ENCODE assay signal across 8 cellular contexts in the genomic region with DNA sequence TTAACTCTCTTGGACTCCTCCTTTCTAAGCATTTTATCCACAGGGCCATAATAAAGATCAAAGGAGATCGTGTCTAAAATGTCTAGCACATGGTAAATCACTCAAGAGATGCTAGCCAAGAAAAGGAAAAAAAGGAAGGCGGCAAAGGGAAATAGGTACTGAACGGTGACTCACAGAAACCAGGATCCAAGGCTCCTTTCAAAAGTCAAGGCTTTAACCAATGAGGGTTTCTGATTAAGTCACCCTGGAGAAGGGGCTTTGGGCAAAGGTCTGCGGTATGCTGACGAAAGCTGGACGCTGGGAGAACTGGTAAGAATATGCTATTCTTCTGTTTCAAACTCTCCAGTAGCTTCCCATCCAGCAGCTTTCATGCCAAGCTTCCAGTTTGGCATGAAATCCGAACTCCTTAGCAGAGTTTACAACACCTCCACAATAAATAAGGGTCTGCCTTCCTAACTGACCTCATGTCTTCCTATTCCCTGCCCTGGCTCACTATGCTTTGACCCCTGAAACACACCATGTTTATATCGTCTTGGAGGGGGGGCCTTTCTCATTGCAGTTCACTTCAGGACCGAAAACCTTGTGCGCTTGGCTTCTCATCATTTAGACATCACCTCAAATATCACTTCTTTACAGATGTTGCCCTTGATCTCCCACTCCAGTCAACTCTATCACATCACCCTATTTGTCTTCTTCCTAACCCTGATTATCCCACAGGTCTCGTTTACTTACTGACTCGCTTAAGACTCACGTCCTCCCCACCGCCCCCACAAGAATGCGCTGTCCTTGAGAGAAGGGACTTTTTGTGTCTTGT. TPM values are rescaled to one million over a fixed set of nuclear protein-coding genes. Genes with fewer than 3 reads are reported as not detected.
DNase-seq lines count a peak whose midpoint lies in the region; ATAC-seq lines count a peak whose summit lies in the region.

No MANE protein-coding gene starts in this region.

- H3K9ac ChIP-seq in Karpas-422 (ENCODE audit: low read length), result peak overlapping the region; percentile 89
- H3K9ac ChIP-seq in mucosa of stomach (ENCODE audit: low read length), result peak overlapping the region; percentile 56

- intact Hi-C loops in activated CD4-positive, alpha-beta T cell treated with anti-CD3 and anti-CD28 coated beads, Interleukin-2, amount 10 ng/mL, durations not matched to agents 24 days and 14 days (cut with micrococcal nuclease), result loop anchor here (1.0 kb wide), 3 partner anchors 10 to 31 kb away; no protein-coding TSS in a partner anchor

- H3K4me1 ChIP-seq in Karpas-422 (ENCODE audit: low read length) (peaks cover 73% of the 10 kb centered on the region), mucosa of stomach (ENCODE audit: control insufficient read depth, insufficient read depth, low read length) (no peaks in the 10 kb centered on the region)

- peak overlapping the region; percentile 97 for H3K4me3 Mint-ChIP-seq in activated CD4-positive, alpha-beta T cell treated with anti-CD3 and anti-CD28 coated beads, Interleukin-2, amount 10 ng/mL, durations not matched to agents 24 days and 14 days
- peak overlapping the region; percentile 94 to 95 for H3K4me3 Mint-ChIP-seq in effector memory CD8-positive, alpha-beta T cell
- H3K4me3 Mint-ChIP-seq in stimulated activated effector memory CD8-positive, alpha-beta T cell treated with anti-CD3 and anti-CD28 coated beads, Interleukin-12 subunit alpha, Interleukin-12 subunit beta, amount 100 ng/mL, for 72 hours, result peak overlapping the region; percentile 79

- H3K4me3 ChIP-seq in Karpas-422 (ENCODE audit: low read length) (peak overlapping the region; percentile 92), mucosa of stomach (ENCODE audit: low read length) (peak overlapping the region; percentile 23)

- ATAC-seq in effector memory CD8-positive, alpha-beta T cell (replicated peaks), result peak; percentile 71
- peak; percentile 91 for ATAC-seq in stimulated activated effector memory CD8-positive, alpha-beta T cell treated with anti-CD3 and anti-CD28 coated beads, Interleukin-12 subunit alpha, Interleukin-12 subunit beta, amount 100 ng/mL, for 72 hours
- ATAC-seq in GM21528 (IDR thresholded peaks at IDR 0.05; ENCODE audit: low FRiP score, unreplicated experiment), result no peak

- H4K20me1 ChIP-seq in Karpas-422 (ENCODE audit: insufficient read depth, low read depth, low read length), result peaks cover 4% of the 10 kb centered on the region; the same call in 1 of the 2 replicates

- no peak overlapping the region for H2AFZ ChIP-seq in Karpas-422 (ENCODE audit: low read length)

- peaks cover 57% of the 10 kb centered on the region for H3K79me2 ChIP-seq in Karpas-422 (ENCODE audit: low read length)

- peak; percentile 37 to 40 for DNase-seq in NCI-H526 (lab: John Stamatoyannopoulos, UW)
- no peak for DNase-seq in NCI-H526 treated with DMSO at 0.1 percent for 48 hours (lab: John Stamatoyannopoulos, UW)
- peak; percentile 75 for DNase-seq in Karpas-422
- peak; percentile 83 for DNase-seq in activated CD4-positive, alpha-beta T cell treated with anti-CD3 and anti-CD28 coated beads, Interleukin-2, amount 10 ng/mL, durations not matched to agents 24 days and 14 days
- DNase-seq in effector memory CD8-positive, alpha-beta T cell, result peak; percentile 41 to 53 (median 49)
- peak in 1 of 2 donors; percentile 68 for DNase-seq in stimulated activated effector memory CD8-positive, alpha-beta T cell treated with anti-CD3 and anti-CD28 coated beads, Interleukin-12 subunit alpha, Interleukin-12 subunit beta, amount 100 ng/mL, for 72 hours (ENCODE audit: low spot score in 2 of 2)

- peak overlapping the region; percentile 99 for H3K27ac Mint-ChIP-seq in activated CD4-positive, alpha-beta T cell treated with anti-CD3 and anti-CD28 coated beads, Interleukin-2, amount 10 ng/mL, durations not matched to agents 24 days and 14 days
- H3K27ac Mint-ChIP-seq in effector memory CD8-positive, alpha-beta T cell, result peak overlapping the region; percentile 84 to 88
- peak overlapping the region; percentile 92 for H3K27ac Mint-ChIP-seq in stimulated activated effector memory CD8-positive, alpha-beta T cell treated with anti-CD3 and anti-CD28 coated beads, Interleukin-12 subunit alpha, Interleukin-12 subunit beta, amount 100 ng/mL, for 72 hours

- no peaks in the 10 kb centered on the region for H3K9me2 ChIP-seq in Karpas-422 (replicated peaks; ENCODE audit: insufficient read depth, low read length)

- H3K9me3 Mint-ChIP-seq in activated CD4-positive, alpha-beta T cell treated with anti-CD3 and anti-CD28 coated beads, Interleukin-2, amount 10 ng/mL, durations not matched to agents 24 days and 14 days, result peaks cover 4% of the 10 kb centered on the region
- H3K9me3 Mint-ChIP-seq in effector memory CD8-positive, alpha-beta T cell, result no peaks in the 10 kb centered on the region
- no peaks in the 10 kb centered on the region for H3K9me3 Mint-ChIP-seq in stimulated activated effector memory CD8-positive, alpha-beta T cell treated with anti-CD3 and anti-CD28 coated beads, Interleukin-12 subunit alpha, Interleukin-12 subunit beta, amount 100 ng/mL, for 72 hours

- peak overlapping the region; percentile 8; the same call in 1 of the 2 replicates for H3K27ac ChIP-seq in Karpas-422 (ENCODE audit: low read length)

- no peaks in the 10 kb centered on the region for H3K27me3 Mint-ChIP-seq in activated CD4-positive, alpha-beta T cell treated with anti-CD3 and anti-CD28 coated beads, Interleukin-2, amount 10 ng/mL, durations not matched to agents 24 days and 14 days
- H3K27me3 Mint-ChIP-seq in effector memory CD8-positive, alpha-beta T cell, result no peaks in the 10 kb centered on the region

- H3K36me3 ChIP-seq in Karpas-422 (ENCODE audit: insufficient read depth, low read length) (peaks cover 22% of the 10 kb centered on the region), mucosa of stomach (ENCODE audit: control insufficient read depth, insufficient read depth, low read length) (no peaks in the 10 kb centered on the region)

- H3K4me2 ChIP-seq in Karpas-422 (ENCODE audit: low read depth, low read length, poor library complexity, severe bottlenecking), result peak overlapping the region; percentile 90

- peaks cover 60% of the 10 kb centered on the region for H3K4me1 Mint-ChIP-seq in activated CD4-positive, alpha-beta T cell treated with anti-CD3 and anti-CD28 coated beads, Interleukin-2, amount 10 ng/mL, durations not matched to agents 24 days and 14 days
- H3K4me1 Mint-ChIP-seq in effector memory CD8-positive, alpha-beta T cell (ENCODE audit: low read depth in 2 of 2), result peaks cover 23 to 39% of the 10 kb centered on the region in 2 donors
- H3K4me1 Mint-ChIP-seq in stimulated activated effector memory CD8-positive, alpha-beta T cell treated with anti-CD3 and anti-CD28 coated beads, Interleukin-12 subunit alpha, Interleukin-12 subunit beta, amount 100 ng/mL, for 72 hours, result peaks cover 61% of the 10 kb centered on the region

- H3K9me3 ChIP-seq in Karpas-422 (ENCODE audit: low read length) (no peaks in the 10 kb centered on the region), mucosa of stomach (ENCODE audit: control insufficient read depth, low read length) (no peaks in the 10 kb centered on the region)

- peaks cover 46% of the 10 kb centered on the region for H3K36me3 Mint-ChIP-seq in activated CD4-positive, alpha-beta T cell treated with anti-CD3 and anti-CD28 coated beads, Interleukin-2, amount 10 ng/mL, durations not matched to agents 24 days and 14 days (ENCODE audit: low read depth)
- peaks cover 23% of the 10 kb centered on the region for H3K36me3 Mint-ChIP-seq in effector memory CD8-positive, alpha-beta T cell (ENCODE audit: insufficient read depth)
- peaks cover 63% of the 10 kb centered on the region for H3K36me3 Mint-ChIP-seq in stimulated activated effector memory CD8-positive, alpha-beta T cell treated with anti-CD3 and anti-CD28 coated beads, Interleukin-12 subunit alpha, Interleukin-12 subunit beta, amount 100 ng/mL, for 72 hours

- H3K27me3 ChIP-seq in Karpas-422 (ENCODE audit: low read length) (no peaks in the 10 kb centered on the region), mucosa of stomach (ENCODE audit: control insufficient read depth, insufficient read depth, low read length) (no peaks in the 10 kb centered on the region)

RNA-seq across cellular contexts. Expression of gene TOMM34, which starts 0.9 kb away (rescaled TPM):
- total RNA-seq in Karpas-422 (2014; rRNA removed; shearing (Covaris generic); ENCODE audit: low replicate concordance), result 29.4 and 42.7 TPM in 2 replicates
- 63.4 and 64.5 TPM in 2 replicates for total RNA-seq in activated CD4-positive, alpha-beta T cell treated with anti-CD3 and anti-CD28 coated beads, Interleukin-2, amount 10 ng/mL, durations not matched to agents 24 days and 14 days

RNA-seq across cellular contexts. Expression of gene STK4, which starts 7.0 kb away (rescaled TPM):
- total RNA-seq in Karpas-422 (2014; rRNA removed; shearing (Covaris generic); ENCODE audit: low replicate concordance), result 60.8 and 89.0 TPM in 2 replicates
- 141 and 143 TPM in 2 replicates for total RNA-seq in activated CD4-positive, alpha-beta T cell treated with anti-CD3 and anti-CD28 coated beads, Interleukin-2, amount 10 ng/mL, durations not matched to agents 24 days and 14 days

RNA-seq across cellular contexts. Expression of gene PABPC1L, which starts 49.4 kb away (rescaled TPM):
- total RNA-seq in Karpas-422 (2014; rRNA removed; shearing (Covaris generic); ENCODE audit: low replicate concordance), result 68.3 and 81.0 TPM in 2 replicates
- total RNA-seq in activated CD4-positive, alpha-beta T cell treated with anti-CD3 and anti-CD28 coated beads, Interleukin-2, amount 10 ng/mL, durations not matched to agents 24 days and 14 days, result 96.9 and 103 TPM in 2 replicates
